Comparison of ENCODE assay signal across 1 cellular context in the genomic region with DNA sequence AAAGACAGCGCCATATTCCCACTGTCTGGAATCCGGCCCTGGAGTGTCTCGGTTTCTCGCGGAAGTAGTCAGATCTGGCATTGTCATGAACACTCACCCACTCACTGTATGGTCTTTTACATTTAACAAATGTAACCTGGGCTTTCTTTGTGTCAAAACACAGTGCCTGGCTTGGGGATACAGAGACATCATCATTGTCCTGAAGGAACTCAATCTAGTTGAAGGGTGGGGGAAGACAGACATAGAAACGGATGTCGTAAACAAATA.
TF ChIP-seq lines count a peak whose summit lies in the region.

No MANE protein-coding gene starts in this region.

TF ChIP-seq in GM12878, 131 proteins besides CTCF, POLR2A, EP300 and RAD21:
- 0 out of 4 replicates have a peak, but pooled peaks have one; percentile 4 to 5 for TF ChIP-seq IKZF2 (IDR thresholded peaks at IDR 0.05)
- TF ChIP-seq, protein P1, sequence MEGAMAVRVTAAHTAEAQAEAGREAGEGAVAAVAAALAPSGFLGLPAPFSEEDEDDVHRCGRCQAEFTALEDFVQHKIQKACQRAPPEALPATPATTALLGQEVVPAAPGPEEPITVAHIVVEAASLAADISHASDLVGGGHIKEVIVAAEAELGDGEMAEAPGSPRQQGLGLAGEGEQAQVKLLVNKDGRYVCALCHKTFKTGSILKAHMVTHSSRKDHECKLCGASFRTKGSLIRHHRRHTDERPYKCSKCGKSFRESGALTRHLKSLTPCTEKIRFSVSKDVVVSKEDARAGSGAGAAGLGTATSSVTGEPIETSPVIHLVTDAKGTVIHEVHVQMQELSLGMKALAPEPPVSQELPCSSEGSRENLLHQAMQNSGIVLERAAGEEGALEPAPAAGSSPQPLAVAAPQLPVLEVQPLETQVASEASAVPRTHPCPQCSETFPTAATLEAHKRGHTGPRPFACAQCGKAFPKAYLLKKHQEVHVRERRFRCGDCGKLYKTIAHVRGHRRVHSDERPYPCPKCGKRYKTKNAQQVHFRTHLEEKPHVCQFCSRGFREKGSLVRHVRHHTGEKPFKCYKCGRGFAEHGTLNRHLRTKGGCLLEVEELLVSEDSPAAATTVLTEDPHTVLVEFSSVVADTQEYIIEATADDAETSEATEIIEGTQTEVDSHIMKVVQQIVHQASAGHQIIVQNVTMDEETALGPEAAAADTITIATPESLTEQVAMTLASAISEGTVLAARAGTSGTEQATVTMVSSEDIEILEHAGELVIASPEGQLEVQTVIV (IDR thresholded peaks at IDR 0.05; ENCODE audit: borderline replicate concordance, partially characterized antibody), result no peak
- TF ChIP-seq GATAD2B (conservative IDR thresholded peaks at IDR 0.05; ENCODE audit: low read depth), result 0 out of 2 replicates have a peak, but pooled peaks have one; percentile 17
- TF ChIP-seq HDGF (IDR thresholded peaks at IDR 0.05), result no peak
- TF ChIP-seq RB1 (IDR thresholded peaks at IDR 0.05; ENCODE audit: borderline replicate concordance), result no peak
